In genomic region chr13:108897955-108898354, GRCh38 we compare ENCODE assay signal across 12 cellular contexts.
DNase-seq lines count a peak whose midpoint lies in the region; ATAC-seq and TF ChIP-seq lines count a peak whose summit lies in the region.
"Had no signal": no experiment of that assay in that cellular context is flagged by ENCODE, and none has a peak within 500 bp of the region (broad histone marks: within the 10 kb centered on the region; RNA-seq: fewer than 3 reads in every experiment).

No MANE protein-coding gene starts in this region.

- DNase-seq in activated CD4-positive, alpha-beta T cell treated with anti-CD3 and anti-CD28 coated beads, Interleukin-2, amount 10 ng/mL, durations not matched to agents 24 days and 14 days = peak; percentile 77
- no peak for DNase-seq in activated CD4-positive, alpha-beta T cell treated with anti-CD3 and anti-CD28 coated beads, Interleukin-2, amount 50 U/mL, for 4 hours
- peak; percentile 16 for DNase-seq in UCSD-AML1 (lab: John Stamatoyannopoulos, UW; ENCODE audit: unreplicated experiment)
- DNase-seq in mucosa of descending colon = no peak
- no peak for DNase-seq in sciatic nerve (ENCODE audit: low spot score)
- no peak for DNase-seq in ascending aorta (ENCODE audit: low spot score in 2 of 2)
- no peak for DNase-seq in brain microvascular endothelial cell
- DNase-seq: activated CD4-positive, CD25-positive, alpha-beta regulatory T cell treated with anti-CD3 and anti-CD28 coated beads, Interleukin-2, amount 50 U/mL, for 72 hours; GOT3; head of caudate nucleus; SIG-M5 had no signal

- no peak overlapping the region for H3K4me3 ChIP-seq in mucosa of descending colon
- no peak overlapping the region for H3K4me3 ChIP-seq in ascending aorta
- H3K4me3 ChIP-seq in brain microvascular endothelial cell (ENCODE audit: low read depth, low read length) = no peak overlapping the region

- H3K27me3 Mint-ChIP-seq in activated CD4-positive, alpha-beta T cell treated with anti-CD3 and anti-CD28 coated beads, Interleukin-2, amount 10 ng/mL, durations not matched to agents 24 days and 14 days = peaks cover 17% of the 10 kb centered on the region

- in situ Hi-C loops in brain microvascular endothelial cell (cut with HindIII; ENCODE audit: low pct_ligation_motif_present, low sequenced_read_pairs) = no loop called here

- H3K27ac ChIP-seq in ascending aorta (no peak overlapping the region), brain microvascular endothelial cell (no peak overlapping the region)

- TF ChIP-seq CTCF in mucosa of descending colon (IDR thresholded peaks at IDR 0.05) (no peak), ascending aorta (IDR thresholded peaks at IDR 0.05) (no peak), brain microvascular endothelial cell (IDR thresholded peaks at IDR 0.05; ENCODE audit: low read depth, low read length, missing control alignments) (no peak)

- H3K36me3 Mint-ChIP-seq in activated CD4-positive, alpha-beta T cell treated with anti-CD3 and anti-CD28 coated beads, Interleukin-2, amount 10 ng/mL, durations not matched to agents 24 days and 14 days (ENCODE audit: low read depth) = no peaks in the 10 kb centered on the region

- H3K4me1 ChIP-seq in mucosa of descending colon (ENCODE audit: low read depth) (no peaks in the 10 kb centered on the region), ascending aorta (no peaks in the 10 kb centered on the region)

- no peaks in the 10 kb centered on the region for H3K9me3 Mint-ChIP-seq in activated CD4-positive, alpha-beta T cell treated with anti-CD3 and anti-CD28 coated beads, Interleukin-2, amount 10 ng/mL, durations not matched to agents 24 days and 14 days

- peaks cover 11% of the 10 kb centered on the region for H3K4me1 Mint-ChIP-seq in activated CD4-positive, alpha-beta T cell treated with anti-CD3 and anti-CD28 coated beads, Interleukin-2, amount 10 ng/mL, durations not matched to agents 24 days and 14 days

- H3K36me3 ChIP-seq in mucosa of descending colon (ENCODE audit: low read depth) = no peaks in the 10 kb centered on the region
- no peaks in the 10 kb centered on the region for H3K36me3 ChIP-seq in ascending aorta
- no peaks in the 10 kb centered on the region for H3K36me3 ChIP-seq in brain microvascular endothelial cell (replicated peaks)

- H3K27me3 ChIP-seq in ascending aorta (no peaks in the 10 kb centered on the region), brain microvascular endothelial cell (replicated peaks) (no peaks in the 10 kb centered on the region)

- H3K27ac Mint-ChIP-seq in activated CD4-positive, alpha-beta T cell treated with anti-CD3 and anti-CD28 coated beads, Interleukin-2, amount 10 ng/mL, durations not matched to agents 24 days and 14 days = no peak overlapping the region

- intact Hi-C loops in activated CD4-positive, alpha-beta T cell treated with anti-CD3 and anti-CD28 coated beads, Interleukin-2, amount 10 ng/mL, durations not matched to agents 24 days and 14 days (cut with micrococcal nuclease) = loop anchor here (1.0 to 5.0 kb wide), 2 partner anchors 576 to 671 kb away; no protein-coding TSS in a partner anchor
- intact Hi-C loops in mucosa of descending colon (cut with DNase I, micrococcal nuclease) = loop anchor here (5.0 to 10.0 kb wide), 3 partner anchors 293 to 576 kb away; no protein-coding TSS in a partner anchor
- intact Hi-C loops in sciatic nerve (cut with DNase I) = no loop called here
- intact Hi-C loops in ascending aorta (cut with DNase I) = loop anchor here (5.0 kb wide), 1 partner anchor 671 kb away; no protein-coding TSS in a partner anchor

- H3K4me3 Mint-ChIP-seq in activated CD4-positive, alpha-beta T cell treated with anti-CD3 and anti-CD28 coated beads, Interleukin-2, amount 10 ng/mL, durations not matched to agents 24 days and 14 days = peak overlapping the region; percentile 41

- H3K9me3 ChIP-seq in mucosa of descending colon (no peaks in the 10 kb centered on the region), ascending aorta (no peaks in the 10 kb centered on the region)

- ATAC-seq in HG03460 (IDR thresholded peaks at IDR 0.05; ENCODE audit: unreplicated experiment) (peak; percentile 63), mucosa of descending colon (peak; percentile 24), sciatic nerve (no peak)

Comparison
In these comparisons a context has a peak if more than half of its experiments do, and no peak if none do; other contexts are left out.
1. DNase-seq: peak in activated CD4-positive, alpha-beta T cell treated with anti-CD3 and anti-CD28 coated beads, Interleukin-2, amount 10 ng/mL, durations not matched to agents 24 days and 14 days (single experiment) and UCSD-AML1 (single experiment); none in activated CD4-positive, alpha-beta T cell treated with anti-CD3 and anti-CD28 coated beads, Interleukin-2, amount 50 U/mL, for 4 hours (0 of 2), mucosa of descending colon (0 of 3), sciatic nerve (single experiment), ascending aorta (0 of 2) and brain microvascular endothelial cell (single experiment).